Comparison of ENCODE assay signal across 1 cellular context in genomic region chr15:94844533-94845390, GRCh38.
TF ChIP-seq lines count a peak whose summit lies in the region.

No MANE protein-coding gene starts in this region.

TF ChIP-seq in HepG2, 621 proteins besides CTCF, POLR2A, EP300 and RAD21 (continued from another document and continues in another):
- TF ChIP-seq AGO1 (IDR thresholded peaks at IDR 0.05; ENCODE audit: low read depth, low read length, poor library complexity, severe bottlenecking) (no peak), MYNN (CRISPR knock-in tag; IDR thresholded peaks at IDR 0.05; ENCODE audit: low read depth) (no peak), DNMT1 (CRISPR knock-in tag; IDR thresholded peaks at IDR 0.05) (no peak), ARID3A (IDR thresholded peaks at IDR 0.05; ENCODE audit: low read depth, low read length) (peak; percentile 32; the same call in 1 of the 2 replicates), SETDB1 (CRISPR knock-in tag; IDR thresholded peaks at IDR 0.05; ENCODE audit: borderline replicate concordance) (no peak), ZNF484 (CRISPR knock-in tag; IDR thresholded peaks at IDR 0.05; ENCODE audit: borderline replicate concordance, low read depth) (no peak), ZSCAN21 (CRISPR knock-in tag; IDR thresholded peaks at IDR 0.05; ENCODE audit: borderline replicate concordance) (0 out of 2 replicates have a peak, but pooled peaks have one; percentile 46), ZNF776 (CRISPR knock-in tag; IDR thresholded peaks at IDR 0.05) (no peak), ETV5 (CRISPR knock-in tag; IDR thresholded peaks at IDR 0.05; ENCODE audit: borderline replicate concordance) (peak; percentile 93), KIAA2018 (CRISPR knock-in tag; IDR thresholded peaks at IDR 0.05; ENCODE audit: borderline replicate concordance) (no peak), HDAC2 (CRISPR knock-in tag; IDR thresholded peaks at IDR 0.05) (peak; percentile 39; the same call in 1 of the 2 replicates), ZSCAN5A (CRISPR knock-in tag; IDR thresholded peaks at IDR 0.05; ENCODE audit: borderline replicate concordance) (no peak), MBD4 (IDR thresholded peaks at IDR 0.05; ENCODE audit: borderline replicate concordance, low read length) (no peak), ZNF572 (CRISPR knock-in tag; IDR thresholded peaks at IDR 0.05) (no peak), MTA3 (CRISPR knock-in tag; IDR thresholded peaks at IDR 0.05) (no peak), ZNF207 (IDR thresholded peaks at IDR 0.05; ENCODE audit: borderline replicate concordance) (no peak), ZNF276 (CRISPR knock-in tag; IDR thresholded peaks at IDR 0.05; ENCODE audit: low read depth) (no peak), ATAD3A (CRISPR knock-in tag; IDR thresholded peaks at IDR 0.05) (no peak), ZFP37 (CRISPR knock-in tag; IDR thresholded peaks at IDR 0.05; ENCODE audit: borderline replicate concordance) (peak; percentile 45; the same call in 1 of the 2 replicates), ZFX (CRISPR knock-in tag; IDR thresholded peaks at IDR 0.05; ENCODE audit: low read depth) (peak; percentile 74), ZBTB40 (IDR thresholded peaks at IDR 0.05) (no peak), ZBTB40 (CRISPR knock-in tag; IDR thresholded peaks at IDR 0.05) (no peak), ZBTB42 (CRISPR knock-in tag; IDR thresholded peaks at IDR 0.05) (no peak), MXD4 (CRISPR knock-in tag; IDR thresholded peaks at IDR 0.05) (no peak), ZNF18 (CRISPR knock-in tag; IDR thresholded peaks at IDR 0.05; ENCODE audit: insufficient replicate concordance) (no peak), KDM1A (CRISPR knock-in tag; IDR thresholded peaks at IDR 0.05) (peak; percentile 20; the same call in 1 of the 2 replicates), XRCC5 (optimal IDR thresholded peaks at IDR 0.05; ENCODE audit: low read length) (no peak), ZNF329 (CRISPR knock-in tag; IDR thresholded peaks at IDR 0.05; ENCODE audit: low read depth) (no peak), RFXAP (CRISPR knock-in tag; IDR thresholded peaks at IDR 0.05; ENCODE audit: borderline replicate concordance) (no peak)
